ENCODE assay signal across 16 cellular contexts in the genomic region with DNA sequence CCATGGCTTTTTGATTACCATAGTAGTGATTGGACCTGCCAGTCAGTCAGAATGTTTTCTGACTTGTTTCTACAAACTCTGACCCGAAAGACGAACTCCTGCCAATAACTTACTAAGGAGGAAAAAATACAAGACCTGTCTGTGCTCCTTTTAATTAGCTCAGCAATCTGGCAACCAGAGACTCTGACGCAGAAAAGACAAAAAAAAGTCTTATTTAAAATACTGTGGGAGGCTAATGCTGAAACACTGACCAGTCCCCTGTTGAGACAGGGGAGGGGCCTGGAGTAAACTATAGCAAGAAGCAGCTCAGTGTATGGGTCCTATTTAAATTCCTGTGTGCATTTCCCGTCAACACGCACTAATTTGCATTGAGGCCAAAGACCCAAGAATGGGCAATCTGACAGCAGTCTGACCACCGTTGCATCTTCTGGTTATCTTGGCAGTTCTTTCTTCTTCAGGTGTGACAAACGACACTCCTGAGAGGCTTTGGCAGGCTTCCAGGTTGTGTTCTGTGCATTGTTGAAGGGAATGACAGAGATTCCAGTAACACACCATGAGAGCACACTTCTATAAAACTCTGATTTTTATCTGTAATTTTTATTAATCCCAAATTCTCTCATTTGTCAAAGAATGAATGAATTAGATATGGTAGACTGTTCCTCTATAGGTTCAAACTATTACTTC.
DNase-seq lines count a peak whose midpoint lies in the region; ATAC-seq and TF ChIP-seq lines count a peak whose summit lies in the region.
"Had no signal": no experiment of that assay in that cellular context is flagged by ENCODE, and none has a peak within 500 bp of the region (broad histone marks: within the 10 kb centered on the region; RNA-seq: fewer than 3 reads in every experiment).

No MANE protein-coding gene starts in this region.

- H3K36me3 ChIP-seq in SK-N-SH (replicated peaks in 1 of 2; ENCODE audit: control insufficient read depth in 1 of 2, insufficient read depth in 2 of 2, low read length in 1 of 2) = no peaks in the 10 kb centered on the region
- no peaks in the 10 kb centered on the region for H3K36me3 ChIP-seq in mesodermal cell (ENCODE audit: control insufficient read depth, insufficient read depth, low read length)

- H3K27me3 ChIP-seq in SK-N-SH (ENCODE audit: insufficient read depth) = no peaks in the 10 kb centered on the region

- no peak for DNase-seq in SK-N-SH
- no peak for DNase-seq in WTC11 (ENCODE audit: low spot score)
- no peak for DNase-seq in cardiac septum (ENCODE audit: low spot score)
- DNase-seq in RWPE1 (ENCODE audit: low spot score) = no peak
- no peak for DNase-seq in activated CD4-positive, CD25-positive, alpha-beta regulatory T cell (lab: John Stamatoyannopoulos, UW)
- DNase-seq: AML-193; CD4-positive, alpha-beta T cell; KBM-7; NCI-H1048; NCI-H187; NCI-H2227 treated with DMSO at 0.1 percent for 48 hours; NCI-H748 treated with DMSO at 0.1 percent for 48 hours; SHP77 had no signal

- POLR2A ChIA-PET in SK-N-SH (lab: Yijun Ruan, JAX) (interaction anchor here (1.0 kb wide), 1 partner anchor 76 kb away, joined by 3 read pairs; no protein-coding TSS in a partner anchor), WTC11 (lab: Charles Lee) (no interaction called here), RWPE1 (lab: Yijun Ruan, JAX; ENCODE audit: low non-redundant PET) (no interaction called here)

- no peak overlapping the region for H3K4me3 ChIP-seq in SK-N-SH (ENCODE audit: low read depth in 2 of 2, low read length in 1 of 2)
- no peak overlapping the region for H3K4me3 ChIP-seq in mesodermal cell (ENCODE audit: extremely low read depth, insufficient read depth, low read length, poor library complexity, severe bottlenecking)

- CTCF ChIA-PET in SK-N-SH (lab: Yijun Ruan, JAX) (interaction anchor here (0.5 to 4.8 kb wide), 4 partner anchors 15 to 680 kb away, joined by 3 to 21 read pairs (median 4); no protein-coding TSS in a partner anchor), WTC11 (lab: Charles Lee) (no interaction called here), RWPE1 (lab: Yijun Ruan, JAX) (interaction anchor here (0.6 kb wide), 1 partner anchor 88 kb away, joined by 5 read pairs; no protein-coding TSS in a partner anchor)

- no peak for TF ChIP-seq RAD21 in SK-N-SH (IDR thresholded peaks at IDR 0.05; ENCODE audit: low read length)

- H4K20me1 ChIP-seq in SK-N-SH (ENCODE audit: insufficient read depth) = no peaks in the 10 kb centered on the region

- H3K9me3 Mint-ChIP-seq in WTC11 = no peaks in the 10 kb centered on the region
- H3K9me3 Mint-ChIP-seq: CD4-positive, alpha-beta T cell had no signal

- 39% methylated on average over 6 of the region's 7 CpGs for WGBS in SK-N-SH (ENCODE audit: low lambda C conversion rate)
- 40 to 49% methylated on average over 3 to 6 of the region's 7 CpGs for WGBS in mesodermal cell (ENCODE audit: insufficient coverage in 2 of 2), 2 experiments

- no peak overlapping the region for H2AFZ ChIP-seq in SK-N-SH (ENCODE audit: low read depth)

- H3F3A ChIP-seq in SK-N-SH (replicated peaks; ENCODE audit: insufficient read depth) = no peaks in the 10 kb centered on the region

- no peak overlapping the region for H3K4me2 ChIP-seq in SK-N-SH

- H3K9me3 ChIP-seq in SK-N-SH = no peaks in the 10 kb centered on the region
- no peaks in the 10 kb centered on the region for H3K9me3 ChIP-seq in mesodermal cell (ENCODE audit: control insufficient read depth, low read length)

- TF ChIP-seq EP300 in SK-N-SH (IDR thresholded peaks at IDR 0.05; ENCODE audit: borderline replicate concordance in 1 of 2, low read depth in 1 of 2, low read length in 1 of 2) = peak in 1 of 2 experiments; percentile 21; a peak in 1 of 4 replicates

- no peaks in the 10 kb centered on the region for H3K9me2 ChIP-seq in SK-N-SH

- H3K79me2 ChIP-seq in SK-N-SH (ENCODE audit: insufficient read depth) = no peaks in the 10 kb centered on the region

- H3K27ac ChIP-seq in SK-N-SH (ENCODE audit: low read depth in 2 of 2, low read length in 1 of 2) (peak overlapping the region in 1 of 2 experiments; percentile 55; a peak in 2 of 4 replicates), mesodermal cell (ENCODE audit: low read depth, low read length, severe bottlenecking) (peak overlapping the region; percentile 11), RWPE1 (no peak overlapping the region)

- H3K27ac Mint-ChIP-seq in WTC11 = no peak overlapping the region
- H3K27ac Mint-ChIP-seq: CD4-positive, alpha-beta T cell had no signal

- peak; percentile 34; the same call in 2 of the 3 replicates for ATAC-seq in SK-N-SH treated with all-trans-retinoic acid at 6 μM for 48 hours
- peak; percentile 64 for ATAC-seq in WTC11
- ATAC-seq: Panc1 had no signal

- peaks cover 34% of the 10 kb centered on the region for H3K4me1 Mint-ChIP-seq in WTC11

- H3K4me3 Mint-ChIP-seq in WTC11 = no peak overlapping the region
- H3K4me3 Mint-ChIP-seq: CD4-positive, alpha-beta T cell had no signal

- no peaks in the 10 kb centered on the region for H3K27me3 Mint-ChIP-seq in WTC11 (ENCODE audit: low read depth)
- H3K27me3 Mint-ChIP-seq: CD4-positive, alpha-beta T cell had no signal

- intact Hi-C loops in cardiac septum (cut with DNase I) = no loop called here

- H3K9ac ChIP-seq in SK-N-SH = no peak overlapping the region

- TF ChIP-seq CTCF in SK-N-SH (IDR thresholded peaks at IDR 0.05) (no peak), WTC11 (IDR thresholded peaks at IDR 0.05) (no peak), RWPE1 (conservative IDR thresholded peaks at IDR 0.05; ENCODE audit: low read depth) (no peak)

- H3K4me1 ChIP-seq in SK-N-SH (ENCODE audit: control insufficient read depth in 1 of 2, insufficient read depth in 2 of 2, low read depth in 1 of 2, low read length in 1 of 2) (peaks cover 0 to 33% of the 10 kb centered on the region in 2 experiments; a peak in 2 of 4 replicates), mesodermal cell (ENCODE audit: control insufficient read depth, insufficient read depth, low read length, poor library complexity, severe bottlenecking) (no peaks in the 10 kb centered on the region)

- H3K36me3 Mint-ChIP-seq in WTC11 = no peaks in the 10 kb centered on the region

TF ChIP-seq in SK-N-SH treated with all-trans-retinoic acid at 6 μM for 48 hours, 23 proteins besides CTCF, POLR2A, EP300 and RAD21 (continues in another document):
- TF ChIP-seq PPARA (CRISPR knock-in tag; IDR thresholded peaks at IDR 0.05; ENCODE audit: borderline replicate concordance) (no peak), SNAI2 (CRISPR knock-in tag; IDR thresholded peaks at IDR 0.05) (0 out of 2 replicates have a peak, but pooled peaks have one; percentile 40), TOX (CRISPR knock-in tag; IDR thresholded peaks at IDR 0.05; ENCODE audit: borderline replicate concordance) (no peak), TCF4 (CRISPR knock-in tag; IDR thresholded peaks at IDR 0.05; ENCODE audit: borderline replicate concordance) (peak; percentile 72)

TF ChIP-seq in SK-N-SH, 30 proteins besides CTCF, POLR2A, EP300 and RAD21:
- TF ChIP-seq JUND (IDR thresholded peaks at IDR 0.05) (no peak), RFX5 (IDR thresholded peaks at IDR 0.05; ENCODE audit: low read length) (no peak), ELF1 (IDR thresholded peaks at IDR 0.05) (no peak), TEAD4 (IDR thresholded peaks at IDR 0.05; ENCODE audit: borderline replicate concordance, insufficient read depth) (no peak), EZH2phosphoT487 (IDR thresholded peaks at IDR 0.05; ENCODE audit: borderline replicate concordance, low read depth) (no peak), NFIC (IDR thresholded peaks at IDR 0.05; ENCODE audit: borderline replicate concordance) (no peak), TCF12 (IDR thresholded peaks at IDR 0.05) (no peak)
- TF ChIP-seq, protein P1, sequence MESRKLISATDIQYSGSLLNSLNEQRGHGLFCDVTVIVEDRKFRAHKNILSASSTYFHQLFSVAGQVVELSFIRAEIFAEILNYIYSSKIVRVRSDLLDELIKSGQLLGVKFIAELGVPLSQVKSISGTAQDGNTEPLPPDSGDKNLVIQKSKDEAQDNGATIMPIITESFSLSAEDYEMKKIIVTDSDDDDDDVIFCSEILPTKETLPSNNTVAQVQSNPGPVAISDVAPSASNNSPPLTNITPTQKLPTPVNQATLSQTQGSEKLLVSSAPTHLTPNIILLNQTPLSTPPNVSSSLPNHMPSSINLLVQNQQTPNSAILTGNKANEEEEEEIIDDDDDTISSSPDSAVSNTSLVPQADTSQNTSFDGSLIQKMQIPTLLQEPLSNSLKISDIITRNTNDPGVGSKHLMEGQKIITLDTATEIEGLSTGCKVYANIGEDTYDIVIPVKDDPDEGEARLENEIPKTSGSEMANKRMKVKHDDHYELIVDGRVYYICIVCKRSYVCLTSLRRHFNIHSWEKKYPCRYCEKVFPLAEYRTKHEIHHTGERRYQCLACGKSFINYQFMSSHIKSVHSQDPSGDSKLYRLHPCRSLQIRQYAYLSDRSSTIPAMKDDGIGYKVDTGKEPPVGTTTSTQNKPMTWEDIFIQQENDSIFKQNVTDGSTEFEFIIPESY (IDR thresholded peaks at IDR 0.05; ENCODE audit: borderline replicate concordance, low read depth) = no peak

TF ChIP-seq in WTC11, 78 proteins besides CTCF, POLR2A, EP300 and RAD21 (continues in another document):
- TF ChIP-seq ZNF416 (CRISPR knock-in tag; IDR thresholded peaks at IDR 0.05) (no peak), ZNF232 (CRISPR knock-in tag; IDR thresholded peaks at IDR 0.05) (no peak), TEAD4 (CRISPR knock-in tag; IDR thresholded peaks at IDR 0.05) (no peak)
- TF ChIP-seq, protein P2, sequence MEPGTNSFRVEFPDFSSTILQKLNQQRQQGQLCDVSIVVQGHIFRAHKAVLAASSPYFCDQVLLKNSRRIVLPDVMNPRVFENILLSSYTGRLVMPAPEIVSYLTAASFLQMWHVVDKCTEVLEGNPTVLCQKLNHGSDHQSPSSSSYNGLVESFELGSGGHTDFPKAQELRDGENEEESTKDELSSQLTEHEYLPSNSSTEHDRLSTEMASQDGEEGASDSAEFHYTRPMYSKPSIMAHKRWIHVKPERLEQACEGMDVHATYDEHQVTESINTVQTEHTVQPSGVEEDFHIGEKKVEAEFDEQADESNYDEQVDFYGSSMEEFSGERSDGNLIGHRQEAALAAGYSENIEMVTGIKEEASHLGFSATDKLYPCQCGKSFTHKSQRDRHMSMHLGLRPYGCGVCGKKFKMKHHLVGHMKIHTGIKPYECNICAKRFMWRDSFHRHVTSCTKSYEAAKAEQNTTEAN (CRISPR knock-in tag; IDR thresholded peaks at IDR 0.05) = no peak
- TF ChIP-seq, protein P3, sequence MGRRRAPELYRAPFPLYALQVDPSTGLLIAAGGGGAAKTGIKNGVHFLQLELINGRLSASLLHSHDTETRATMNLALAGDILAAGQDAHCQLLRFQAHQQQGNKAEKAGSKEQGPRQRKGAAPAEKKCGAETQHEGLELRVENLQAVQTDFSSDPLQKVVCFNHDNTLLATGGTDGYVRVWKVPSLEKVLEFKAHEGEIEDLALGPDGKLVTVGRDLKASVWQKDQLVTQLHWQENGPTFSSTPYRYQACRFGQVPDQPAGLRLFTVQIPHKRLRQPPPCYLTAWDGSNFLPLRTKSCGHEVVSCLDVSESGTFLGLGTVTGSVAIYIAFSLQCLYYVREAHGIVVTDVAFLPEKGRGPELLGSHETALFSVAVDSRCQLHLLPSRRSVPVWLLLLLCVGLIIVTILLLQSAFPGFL (CRISPR knock-in tag; IDR thresholded peaks at IDR 0.05; ENCODE audit: borderline replicate concordance) = no peak
